Comparison of ENCODE assay signal across 21 cellular contexts in the genomic region with DNA sequence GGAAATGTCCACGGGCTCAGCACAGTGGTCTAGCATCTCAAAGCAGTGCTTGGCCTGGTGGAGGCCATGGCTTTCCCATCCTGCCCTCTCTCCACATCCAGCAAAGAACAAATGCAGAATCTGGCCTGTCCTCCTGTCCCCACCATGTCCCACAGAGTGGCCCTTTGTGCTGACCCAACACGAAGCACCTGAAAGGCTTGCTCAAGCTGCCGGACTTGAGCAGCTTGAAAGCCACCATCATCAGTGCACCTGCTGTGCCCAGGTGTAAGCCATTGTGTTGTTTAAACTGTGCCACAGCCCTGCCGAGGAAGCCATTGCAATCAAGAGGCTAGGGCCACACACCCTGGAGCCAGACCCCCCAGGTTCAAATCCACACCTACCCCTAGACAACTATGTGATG.
A peak's percentile ranks its signal among the peaks of the same experiment; 100 is the strongest.
DNase-seq lines count a peak whose midpoint lies in the region; ATAC-seq lines count a peak whose summit lies in the region.
"Had no signal": no experiment of that assay in that cellular context is flagged by ENCODE, and none has a peak within 500 bp of the region (broad histone marks: within the 10 kb centered on the region; RNA-seq: fewer than 3 reads in every experiment).

No MANE protein-coding gene starts in this region.

- H3K27me3 ChIP-seq in BLaER1: no peaks in the 10 kb centered on the region
- H3K27me3 ChIP-seq: esophagus squamous epithelium, sigmoid colon, thyroid gland had no signal

- peaks cover 68% of the 10 kb centered on the region for H3K4me1 Mint-ChIP-seq in dendritic cell treated with granulocyte-macrophage colony-stimulating factor and Interleukin-4, amounts not matched to agents 40 ng/mL and 50 ng/mL, for 4 days (ENCODE audit: low read depth)
- H3K4me1 Mint-ChIP-seq: memory B cell had no signal

- H3K4me1 ChIP-seq in BLaER1: peaks cover 39% of the 10 kb centered on the region

- ATAC-seq in HG03097 (IDR thresholded peaks at IDR 0.05; ENCODE audit: low FRiP score, unreplicated experiment): no peak
- ATAC-seq in GM21786 (IDR thresholded peaks at IDR 0.05; ENCODE audit: unreplicated experiment): no peak

- H3K9me3 ChIP-seq in BLaER1: no peaks in the 10 kb centered on the region
- H3K9me3 ChIP-seq: esophagus squamous epithelium, sigmoid colon, thyroid gland had no signal

- H3K4me3 Mint-ChIP-seq in dendritic cell treated with granulocyte-macrophage colony-stimulating factor and Interleukin-4, amounts not matched to agents 40 ng/mL and 50 ng/mL, for 4 days: no peak overlapping the region
- H3K4me3 Mint-ChIP-seq: brain, CD14-positive monocyte, memory B cell had no signal

- peaks cover 36% of the 10 kb centered on the region for H3K36me3 Mint-ChIP-seq in dendritic cell treated with granulocyte-macrophage colony-stimulating factor and Interleukin-4, amounts not matched to agents 40 ng/mL and 50 ng/mL, for 4 days (ENCODE audit: low read depth)

- no peak overlapping the region for H3K4me3 ChIP-seq in BLaER1
- H3K4me3 ChIP-seq: esophagus squamous epithelium, sigmoid colon, thyroid gland had no signal

- H3K9me3 Mint-ChIP-seq in dendritic cell treated with granulocyte-macrophage colony-stimulating factor and Interleukin-4, amounts not matched to agents 40 ng/mL and 50 ng/mL, for 4 days: no peaks in the 10 kb centered on the region
- H3K9me3 Mint-ChIP-seq: brain, CD14-positive monocyte, IgD-negative memory B cell, memory B cell had no signal

- peak overlapping the region; percentile 58; the same call in 1 of the 2 replicates for H3K27ac ChIP-seq in BLaER1
- H3K27ac ChIP-seq: esophagus squamous epithelium, sigmoid colon, thyroid gland had no signal

- intact Hi-C loops in dendritic cell treated with granulocyte-macrophage colony-stimulating factor and Interleukin-4, amounts not matched to agents 40 ng/mL and 50 ng/mL, for 4 days (cut with micrococcal nuclease): no loop called here

- peak overlapping the region; percentile 6 for H3K27ac Mint-ChIP-seq in dendritic cell treated with granulocyte-macrophage colony-stimulating factor and Interleukin-4, amounts not matched to agents 40 ng/mL and 50 ng/mL, for 4 days
- H3K27ac Mint-ChIP-seq: brain, IgD-negative memory B cell, memory B cell had no signal

- peak overlapping the region; percentile 73 for H3K4me2 ChIP-seq in BLaER1

- H3K9ac ChIP-seq in BLaER1: 0 out of 2 replicates have a peak overlapping the region, but pooled peaks have one; percentile 28

- peak; percentile 50 for DNase-seq in NCI-H748 (lab: John Stamatoyannopoulos, UW; ENCODE audit: unreplicated experiment)
- no peak for DNase-seq in NCI-H748 treated with DMSO at 0.1 percent for 48 hours (lab: John Stamatoyannopoulos, UW)
- peak; percentile 91 for DNase-seq in NCI-H146 (lab: John Stamatoyannopoulos, UW)
- DNase-seq in inferior parietal cortex (ENCODE audit: extremely low spot score): no peak
- DNase-seq: 8988T; activated CD4-positive, CD25-positive, alpha-beta regulatory T cell treated with anti-CD3 and anti-CD28 coated beads, Interleukin-2, amount 50 U/mL, for 72 hours; esophagus squamous epithelium; glutamatergic neuron; GOT3; NCI-H2171 treated with DMSO at 0.1 percent for 48 hours; nucleus accumbens; sigmoid colon; thyroid gland had no signal

- H3K27me3 Mint-ChIP-seq in dendritic cell treated with granulocyte-macrophage colony-stimulating factor and Interleukin-4, amounts not matched to agents 40 ng/mL and 50 ng/mL, for 4 days: no peaks in the 10 kb centered on the region
- H3K27me3 Mint-ChIP-seq: brain, IgD-negative memory B cell, memory B cell had no signal

- H3K36me3 ChIP-seq in BLaER1: peaks cover 35% of the 10 kb centered on the region
- H3K36me3 ChIP-seq: sigmoid colon, thyroid gland had no signal

- no peaks in the 10 kb centered on the region for H4K20me1 ChIP-seq in BLaER1

Comparison
In these comparisons a context has a peak if more than half of its experiments do, and no peak if none do; other contexts are left out.
1. DNase-seq: peak in NCI-H748 (single experiment) and NCI-H146 (single experiment); none in NCI-H748 treated with DMSO at 0.1 percent for 48 hours (single experiment) and inferior parietal cortex (single experiment).